ENCODE assay signal across 8 cellular contexts in genomic region chr19:11375143-11375948, GRCh38. TPM values are rescaled to one million over a fixed set of nuclear protein-coding genes. Genes with fewer than 3 reads are reported as not detected.
DNase-seq lines count a peak whose midpoint lies in the region; ATAC-seq and TF ChIP-seq lines count a peak whose summit lies in the region.

No MANE protein-coding gene starts in this region.

- no peak for TF ChIP-seq CTCF in ascending aorta (IDR thresholded peaks at IDR 0.05)

- H3K36me3 ChIP-seq in HUES64 (ENCODE audit: insufficient read depth, low read length), result no peaks in the 10 kb centered on the region
- H3K36me3 ChIP-seq in ascending aorta, result no peaks in the 10 kb centered on the region

- no peak for ATAC-seq in HG02981 (IDR thresholded peaks at IDR 0.05; ENCODE audit: unreplicated experiment)
- ATAC-seq in GM21717 (IDR thresholded peaks at IDR 0.05; ENCODE audit: unreplicated experiment), result no peak

- H3K27me3 ChIP-seq in HUES64 (ENCODE audit: insufficient read depth, low read length) (no peaks in the 10 kb centered on the region), ascending aorta (no peaks in the 10 kb centered on the region)

- peak overlapping the region; percentile 16; the same call in 1 of the 2 replicates for H3K9ac ChIP-seq in HUES64 (ENCODE audit: low read depth, low read length)

- WGBS in HUES64, result 34% methylated on average over 27 of the region's 27 CpGs

- H3K4me3 ChIP-seq in HUES64 (ENCODE audit: low read length) (peak overlapping the region; percentile 63), ascending aorta (peak overlapping the region; percentile 61 to 64)

- H3K4me1 ChIP-seq in HUES64 (ENCODE audit: insufficient read depth, low read length), result peaks cover 3% of the 10 kb centered on the region; the same call in 1 of the 2 replicates
- peaks cover 5 to 40% of the 10 kb centered on the region in 2 donors for H3K4me1 ChIP-seq in ascending aorta

- peak; percentile 50 for DNase-seq in D341Med (ENCODE audit: low spot score)
- DNase-seq in T-helper 2 cell, result peak; percentile 44 to 93 (median 67)
- DNase-seq in ascending aorta (ENCODE audit: low spot score in 2 of 2), result peak in 1 of 2 donors; percentile 81
- DNase-seq in iPS-NIHi11 (ENCODE audit: low spot score), result peak; percentile 19
- peak; percentile 56 to 68 for DNase-seq in stimulated activated CD4-positive, alpha-beta T cell treated with anti-CD3 and anti-CD28 coated beads, Interleukin-4, amount 100 ng/mL, for 4 hours

- intact Hi-C loops in ascending aorta (cut with DNase I), result loop anchor here (2.0 kb wide), 2 partner anchors 81 to 107 kb away; no protein-coding TSS in a partner anchor

- H3K27ac ChIP-seq in HUES64 (ENCODE audit: low read depth, low read length) (peak overlapping the region; percentile 22), ascending aorta (peak overlapping the region; percentile 85 to 94)

- H3K9me3 ChIP-seq in HUES64 (ENCODE audit: insufficient read depth, low read depth, low read length) (no peaks in the 10 kb centered on the region), ascending aorta (no peaks in the 10 kb centered on the region)

RNA-seq across cellular contexts. Expression of gene SWSAP1, which starts 0.9 kb away (rescaled TPM):
- 3.6 TPM for polyA plus RNA-seq in HUES64 (2013, experiment 1 of 2)
- polyA plus RNA-seq in HUES64 (2013, experiment 2 of 2), result 3.0 TPM
- 4.5 TPM for total RNA-seq in ascending aorta

RNA-seq across cellular contexts. Expression of gene EPOR, which starts 8.8 kb away (rescaled TPM):
- polyA plus RNA-seq in HUES64 (2013, experiment 1 of 2), result 4.4 TPM
- polyA plus RNA-seq in HUES64 (2013, experiment 2 of 2), result 4.7 TPM
- total RNA-seq in ascending aorta, result 0.21 TPM

RNA-seq across cellular contexts. Expression of gene PLPPR2, which starts 20.1 kb away (rescaled TPM):
- 4.8 TPM for polyA plus RNA-seq in HUES64 (2013, experiment 1 of 2)
- 6.3 TPM for polyA plus RNA-seq in HUES64 (2013, experiment 2 of 2)
- total RNA-seq in ascending aorta, result 61.4 TPM

RNA-seq across cellular contexts. Expression of gene CCDC159, which starts 29.0 kb away (rescaled TPM):
- 4.2 TPM for polyA plus RNA-seq in HUES64 (2013, experiment 1 of 2)
- polyA plus RNA-seq in HUES64 (2013, experiment 2 of 2), result 4.9 TPM
- 79.0 TPM for total RNA-seq in ascending aorta

RNA-seq across cellular contexts. Expression of gene TMEM205, which starts 29.3 kb away (rescaled TPM):
- 53.3 TPM for polyA plus RNA-seq in HUES64 (2013, experiment 1 of 2)
- 57.5 TPM for polyA plus RNA-seq in HUES64 (2013, experiment 2 of 2)
- 225 TPM for total RNA-seq in ascending aorta
